16 cellular contexts compared by ENCODE assay signal in genomic region chr20:17442588-17442987, GRCh38.
DNase-seq lines count a peak whose midpoint lies in the region; ATAC-seq, FAIRE-seq and TF ChIP-seq lines count a peak whose summit lies in the region.
"Had no signal": no experiment of that assay in that cellular context is flagged by ENCODE, and none has a peak within 500 bp of the region (broad histone marks: within the 10 kb centered on the region; RNA-seq: fewer than 3 reads in every experiment).

No MANE protein-coding gene starts in this region.

- H3K23ac ChIP-seq in neuronal stem cell (ENCODE audit: low read depth, low read length, poor library complexity): no peak overlapping the region

- TF ChIP-seq CTCF in LNCaP clone FGC (IDR thresholded peaks at IDR 0.05; ENCODE audit: control insufficient read depth, extremely low read depth, insufficient read depth) (peak; percentile 54), bronchial epithelial cell (IDR thresholded peaks at IDR 0.05; ENCODE audit: insufficient read depth, low read length, severe bottlenecking) (no peak), SK-N-SH (IDR thresholded peaks at IDR 0.05) (no peak)

- no peak overlapping the region for H3K14ac ChIP-seq in neuronal stem cell (ENCODE audit: low read length)

- CTCF ChIA-PET in SK-N-SH (lab: Yijun Ruan, JAX): interaction anchor here (1.1 to 3.2 kb wide), 2 partner anchors 11 to 639 kb away, joined by 5 to 22 read pairs; no protein-coding TSS in a partner anchor

- no peak overlapping the region for H3K4me2 ChIP-seq in neuronal stem cell (ENCODE audit: insufficient read depth, low read length, poor library complexity, severe bottlenecking)
- no peak overlapping the region for H3K4me2 ChIP-seq in SK-N-SH

- no peak overlapping the region for H2BK120ac ChIP-seq in neuronal stem cell (ENCODE audit: low read depth, low read length)

- no peak overlapping the region for H2BK5ac ChIP-seq in neuronal stem cell (ENCODE audit: low read length)

- no peaks in the 10 kb centered on the region for H4K20me1 ChIP-seq in SK-N-SH (ENCODE audit: insufficient read depth)

- H3K27me3 ChIP-seq in bronchial epithelial cell (ENCODE audit: control insufficient read depth, insufficient read depth, low read length): peaks cover 11% of the 10 kb centered on the region
- H3K27me3 ChIP-seq in neuronal stem cell (ENCODE audit: control insufficient read depth in 3 of 3, insufficient read depth in 3 of 3, low read depth in 1 of 3, low read length in 3 of 3): peaks cover 0 to 9% (median 0%) of the 10 kb centered on the region in 3 experiments
- 0 out of 2 replicates have a peak, but pooled peaks cover 7% of the 10 kb centered on the region for H3K27me3 ChIP-seq in SK-N-SH (ENCODE audit: insufficient read depth)

- POLR2A ChIA-PET in SK-N-SH (lab: Yijun Ruan, JAX): no interaction called here

- no peak for ATAC-seq in HG02642 (IDR thresholded peaks at IDR 0.05; ENCODE audit: poor library complexity, unreplicated experiment)
- ATAC-seq: activated CD8-positive, alpha-beta memory T cell treated with anti-CD3 and anti-CD28 coated beads, Interleukin-2, amount 10 ng/mL, durations not matched to agents 7 days and 5 days; gastroesophageal sphincter had no signal

- H3K79me1 ChIP-seq in neuronal stem cell (ENCODE audit: low read depth, low read length): no peaks in the 10 kb centered on the region

- no peak overlapping the region for H2BK12ac ChIP-seq in neuronal stem cell (ENCODE audit: low read length)

- H2AK5ac ChIP-seq in neuronal stem cell (ENCODE audit: low read depth, low read length): no peak overlapping the region

- H3K9me3 ChIP-seq in neuronal stem cell (replicated peaks in 1 of 2; ENCODE audit: control insufficient read depth in 2 of 2, insufficient read depth in 1 of 2, low read depth in 1 of 2, low read length in 2 of 2) (no peaks in the 10 kb centered on the region), SK-N-SH (no peaks in the 10 kb centered on the region)

- no peak overlapping the region for H2BK15ac ChIP-seq in neuronal stem cell (ENCODE audit: low read length)

- H2AFZ ChIP-seq in neuronal stem cell (ENCODE audit: low read length) (no peak overlapping the region), SK-N-SH (ENCODE audit: low read depth) (no peak overlapping the region)

- no peak overlapping the region for H3K9ac ChIP-seq in neuronal stem cell (ENCODE audit: low read depth, low read length, poor library complexity)
- no peak overlapping the region for H3K9ac ChIP-seq in SK-N-SH

- WGBS in neuronal stem cell (ENCODE audit: extremely low coverage in 2 of 2, insufficient read length in 2 of 2, insufficient replicate concordance in 1 of 2), 2 donors: no CpG with 5 or more reads among the region's 8 CpGs
- 39% methylated on average over 8 of the region's 8 CpGs for WGBS in SK-N-SH (ENCODE audit: low lambda C conversion rate)

- peak; percentile 42 for DNase-seq in NCI-H82 (lab: John Stamatoyannopoulos, UW)
- DNase-seq in NCI-H82 treated with DMSO at 0.1 percent for 48 hours (lab: John Stamatoyannopoulos, UW; ENCODE audit: unreplicated experiment): no peak
- no peak for DNase-seq in LNCaP clone FGC (ENCODE audit: low read depth)
- DNase-seq in bronchial epithelial cell (ENCODE audit: low read depth): no peak
- DNase-seq in neuronal stem cell (ENCODE audit: low spot score): peak; percentile 15
- no peak for DNase-seq in SK-N-SH
- no peak for DNase-seq in NCI-H1436 (lab: John Stamatoyannopoulos, UW)
- DNase-seq: activated CD8-positive, alpha-beta memory T cell treated with anti-CD3 and anti-CD28 coated beads, Interleukin-2, amount 10 ng/mL, durations not matched to agents 7 days and 5 days; activated naive CD8-positive, alpha-beta T cell treated with anti-CD3 and anti-CD28 coated beads for 36 hours; AML-193; cortex of kidney; NK-92 treated with Interleukin-12 subunit alpha and Interleukin-12 subunit beta, amount 100 ng/mL, for 24 hours; T1000 had no signal

- no peak for TF ChIP-seq RAD21 in SK-N-SH (IDR thresholded peaks at IDR 0.05; ENCODE audit: low read length)

- no peak overlapping the region for H3K4me3 ChIP-seq in LNCaP clone FGC (ENCODE audit: low read depth, low read length)
- no peak overlapping the region for H3K4me3 ChIP-seq in bronchial epithelial cell (ENCODE audit: low read depth, low read length)
- no peak overlapping the region for H3K4me3 ChIP-seq in neuronal stem cell (ENCODE audit: low read length in 2 of 2)
- no peak overlapping the region; a peak in 1 of 4 replicates for H3K4me3 ChIP-seq in SK-N-SH (ENCODE audit: low read depth in 2 of 2, low read length in 1 of 2)
- H3K4me3 ChIP-seq: gastroesophageal sphincter had no signal

- no peaks in the 10 kb centered on the region for H3F3A ChIP-seq in SK-N-SH (replicated peaks; ENCODE audit: insufficient read depth)

- no peak overlapping the region for H3K27ac ChIP-seq in neuronal stem cell (replicated peaks; ENCODE audit: low read length)
- H3K27ac ChIP-seq in SK-N-SH (ENCODE audit: low read depth in 2 of 2, low read length in 1 of 2): no peak overlapping the region
- H3K27ac ChIP-seq: gastroesophageal sphincter had no signal

- no peaks in the 10 kb centered on the region for H3K79me2 ChIP-seq in SK-N-SH (ENCODE audit: insufficient read depth)

- no peak overlapping the region for H4K91ac ChIP-seq in neuronal stem cell (ENCODE audit: low read depth, low read length, poor library complexity)

- no peak overlapping the region for H3K4ac ChIP-seq in neuronal stem cell (ENCODE audit: low read length)

- H3K4me1 ChIP-seq in neuronal stem cell (ENCODE audit: control insufficient read depth in 2 of 2, insufficient read depth in 1 of 2, low read depth in 1 of 2, low read length in 2 of 2) (no peaks in the 10 kb centered on the region), SK-N-SH (ENCODE audit: control insufficient read depth in 1 of 2, insufficient read depth in 2 of 2, low read depth in 1 of 2, low read length in 1 of 2) (no peaks in the 10 kb centered on the region)
- H3K4me1 ChIP-seq: gastroesophageal sphincter had no signal

- H3K18ac ChIP-seq in neuronal stem cell (ENCODE audit: low read length): no peak overlapping the region

- H4K8ac ChIP-seq in neuronal stem cell (ENCODE audit: low read depth, low read length): no peak overlapping the region

- FAIRE-seq in bronchial epithelial cell (lab: Jason Lieb, UNC): peak; percentile 89
- FAIRE-seq: urothelium cell line had no signal

- H3K36me3 ChIP-seq in bronchial epithelial cell (ENCODE audit: control insufficient read depth, insufficient read depth, low read length) (no peaks in the 10 kb centered on the region), neuronal stem cell (replicated peaks in 1 of 2; ENCODE audit: control insufficient read depth in 2 of 2, insufficient read depth in 2 of 2, low read length in 2 of 2) (no peaks in the 10 kb centered on the region), SK-N-SH (replicated peaks in 1 of 2; ENCODE audit: control insufficient read depth in 1 of 2, insufficient read depth in 2 of 2, low read length in 1 of 2) (no peaks in the 10 kb centered on the region)
- H3K36me3 ChIP-seq: gastroesophageal sphincter had no signal

- no peaks in the 10 kb centered on the region for H3K9me2 ChIP-seq in SK-N-SH

- TF ChIP-seq EP300 in SK-N-SH (IDR thresholded peaks at IDR 0.05; ENCODE audit: borderline replicate concordance in 1 of 2, low read depth in 1 of 2, low read length in 1 of 2): no peak

TF ChIP-seq in SK-N-SH, 30 proteins besides CTCF, POLR2A, EP300 and RAD21:
- TF ChIP-seq GABPA (IDR thresholded peaks at IDR 0.05; ENCODE audit: low read depth) (no peak), TEAD4 (IDR thresholded peaks at IDR 0.05; ENCODE audit: borderline replicate concordance, insufficient read depth) (no peak), ELF1 (IDR thresholded peaks at IDR 0.05) (no peak), RXRA (IDR thresholded peaks at IDR 0.05; ENCODE audit: borderline replicate concordance, low read depth) (no peak), FOSL2 (IDR thresholded peaks at IDR 0.05; ENCODE audit: borderline replicate concordance, low read depth) (no peak), NRF1 (IDR thresholded peaks at IDR 0.05; ENCODE audit: low read depth, low read length) (no peak), IRF3 (IDR thresholded peaks at IDR 0.05; ENCODE audit: low read depth, low read length) (no peak), FOXJ3 (CRISPR knock-in tag; IDR thresholded peaks at IDR 0.05) (no peak), MEF2A (IDR thresholded peaks at IDR 0.05; ENCODE audit: borderline replicate concordance, low read depth) (no peak)

Comparison
In these comparisons a context has a peak if more than half of its experiments do, and no peak if none do; other contexts are left out.
1. DNase-seq: peak in NCI-H82 (single experiment) and neuronal stem cell (single experiment); none in NCI-H82 treated with DMSO at 0.1 percent for 48 hours (single experiment), LNCaP clone FGC (single experiment), bronchial epithelial cell (single experiment), SK-N-SH (single experiment) and NCI-H1436 (single experiment).